1 cellular context compared by ENCODE assay signal in genomic region chr11:120168960-120169681, GRCh38.
A peak's percentile ranks its signal among the peaks of the same experiment; 100 is the strongest.
TF ChIP-seq lines count a peak whose summit lies in the region.

No MANE protein-coding gene starts in this region.

TF ChIP-seq in IMR-90, 13 proteins besides CTCF, POLR2A, EP300 and RAD21 (continued from another document):
- TF ChIP-seq MAZ (IDR thresholded peaks at IDR 0.05; ENCODE audit: borderline replicate concordance, low read depth, low read length) = peak; percentile 44; the same call in 1 of the 2 replicates
- TF ChIP-seq SMC3 (IDR thresholded peaks at IDR 0.05; ENCODE audit: low read depth, low read length) = peak; percentile 36; the same call in 1 of the 2 replicates
- TF ChIP-seq BHLHE40 (IDR thresholded peaks at IDR 0.05; ENCODE audit: low read depth, low read length) = no peak
